ENCODE assay signal across 1 cellular context in genomic region chr5:93791520-93791972, GRCh38.
TF ChIP-seq lines count a peak whose summit lies in the region.

No MANE protein-coding gene starts in this region.

TF ChIP-seq in HCT116, 20 proteins besides CTCF, POLR2A, EP300 and RAD21:
- TF ChIP-seq REST (IDR thresholded peaks at IDR 0.05; ENCODE audit: low read depth): no peak
- TF ChIP-seq ZNF274 (IDR thresholded peaks at IDR 0.05; ENCODE audit: low read depth, low read length): no peak
- no peak for TF ChIP-seq CEBPB (IDR thresholded peaks at IDR 0.05; ENCODE audit: low read depth)
- TF ChIP-seq TCF7L2 (IDR thresholded peaks at IDR 0.05; ENCODE audit: borderline replicate concordance, extremely low read depth, insufficient read depth, insufficient read length): no peak
- no peak for TF ChIP-seq ELF1 (IDR thresholded peaks at IDR 0.05; ENCODE audit: borderline replicate concordance, low read depth)
- TF ChIP-seq EZH2phosphoT487 (IDR thresholded peaks at IDR 0.05; ENCODE audit: borderline replicate concordance): no peak
- TF ChIP-seq SRF (IDR thresholded peaks at IDR 0.05; ENCODE audit: low read depth): no peak
- no peak for TF ChIP-seq FOSL1 (IDR thresholded peaks at IDR 0.05; ENCODE audit: low read depth)
- no peak for TF ChIP-seq POLR2AphosphoS5 (IDR thresholded peaks at IDR 0.05; ENCODE audit: low read depth, low read length)
- no peak for TF ChIP-seq SP1 (IDR thresholded peaks at IDR 0.05; ENCODE audit: low read depth)
- TF ChIP-seq EZH2 (IDR thresholded peaks at IDR 0.05): no peak
